10 cellular contexts compared by ENCODE assay signal in genomic region chr4:54067163-54067562, GRCh38. TPM values are rescaled to one million over a fixed set of nuclear protein-coding genes. Genes with fewer than 3 reads are reported as not detected.
DNase-seq lines count a peak whose midpoint lies in the region; ATAC-seq lines count a peak whose summit lies in the region.
"Had no signal": no experiment of that assay in that cellular context is flagged by ENCODE, and none has a peak within 500 bp of the region (broad histone marks: within the 10 kb centered on the region; RNA-seq: fewer than 3 reads in every experiment).

No MANE protein-coding gene starts in this region.

- peak overlapping the region; percentile 30 for H3K4me3 ChIP-seq in adipocyte (ENCODE audit: low read length)

- no peak for ATAC-seq in Right ventricle myocardium superior (ENCODE audit: poor library complexity)
- ATAC-seq in GM19035 (IDR thresholded peaks at IDR 0.05; ENCODE audit: unreplicated experiment) = no peak
- no peak for ATAC-seq in GM19467 (IDR thresholded peaks at IDR 0.05; ENCODE audit: unreplicated experiment)
- ATAC-seq: left lobe of liver had no signal

- peak overlapping the region; percentile 63 for H3K9ac ChIP-seq in adipocyte (ENCODE audit: low read length)

- H3K27me3 ChIP-seq in adipocyte (replicated peaks; ENCODE audit: control insufficient read depth, insufficient read depth, low read length) = no peaks in the 10 kb centered on the region

- H3K4me1 ChIP-seq in adipocyte (ENCODE audit: control insufficient read depth, insufficient read depth, low read length) = peaks cover 34% of the 10 kb centered on the region

- peak; percentile 68 for DNase-seq in Daoy (ENCODE audit: low read depth)
- DNase-seq in adipocyte (ENCODE audit: low read depth) = peak; percentile 62
- DNase-seq in Right ventricle myocardium superior = peak; percentile 47
- peak; percentile 89 for DNase-seq in renal cortical epithelial cell (ENCODE audit: low read depth)
- no peak for DNase-seq in DMS114 treated with DMSO at 0.1 percent for 48 hours (lab: John Stamatoyannopoulos, UW; ENCODE audit: unreplicated experiment)
- DNase-seq in NAMALWA (ENCODE audit: low spot score) = no peak
- DNase-seq: anterior cingulate cortex had no signal

- no peaks in the 10 kb centered on the region for H3K36me3 ChIP-seq in adipocyte (ENCODE audit: control insufficient read depth, insufficient read depth, low read length, severe bottlenecking)

- no peaks in the 10 kb centered on the region for H3K9me3 ChIP-seq in adipocyte (ENCODE audit: control insufficient read depth, low read length)

- intact Hi-C loops in Right ventricle myocardium superior (cut with DNase I) = no loop called here

RNA-seq across cellular contexts. Expression of gene CHIC2, which starts 2.8 kb away (rescaled TPM):
- 18.3 and 44.3 TPM in 2 replicates for total RNA-seq in Daoy (2014; rRNA removed; shearing (Covaris generic))
- total RNA-seq in Right ventricle myocardium superior (8.6 TPM), renal cortical epithelial cell (29.7 and 44.6 TPM in 2 replicates)

RNA-seq across cellular contexts. Expression of gene GSX2, which starts 32.8 kb away (rescaled TPM):
- not detected in 2 replicates for total RNA-seq in Daoy (2014; rRNA removed; shearing (Covaris generic))
- total RNA-seq in Right ventricle myocardium superior = not detected
- total RNA-seq in renal cortical epithelial cell = not detected in 2 replicates
- total RNA-seq: left lobe of liver had no signal

Comparison
In these comparisons a context has a peak if more than half of its experiments do, and no peak if none do; other contexts are left out.
1. DNase-seq: peak in Daoy (single experiment), adipocyte (single experiment), Right ventricle myocardium superior (single experiment) and renal cortical epithelial cell (single experiment); none in DMS114 treated with DMSO at 0.1 percent for 48 hours (single experiment) and NAMALWA (single experiment).